8 cellular contexts compared by ENCODE assay signal in genomic region chr3:134029256-134029733, GRCh38. TPM values are rescaled to one million over a fixed set of nuclear protein-coding genes. Genes with fewer than 3 reads are reported as not detected.
A peak's percentile ranks its signal among the peaks of the same experiment; 100 is the strongest.
DNase-seq lines count a peak whose midpoint lies in the region; ATAC-seq and TF ChIP-seq lines count a peak whose summit lies in the region.

No MANE protein-coding gene starts in this region.

- no peak for TF ChIP-seq EP300 in upper lobe of left lung (IDR thresholded peaks at IDR 0.05)

- peaks cover 37% of the 10 kb centered on the region for H3K27me3 ChIP-seq in A673 (replicated peaks; ENCODE audit: insufficient read depth, low read depth, low read length, poor library complexity)
- peaks cover 12% of the 10 kb centered on the region for H3K27me3 ChIP-seq in lower lobe of right lung (ENCODE audit: low read depth)
- peaks cover 0 to 5% (median 0%) of the 10 kb centered on the region in 4 donors for H3K27me3 ChIP-seq in upper lobe of left lung

- TF ChIP-seq POLR2A in upper lobe of left lung (IDR thresholded peaks at IDR 0.05), result no peak

- ATAC-seq in lower lobe of right lung (peak; percentile 64 to 66), upper lobe of left lung (ENCODE audit: low FRiP score in 2 of 2) (peak; percentile 44 to 60), GM21528 (IDR thresholded peaks at IDR 0.05; ENCODE audit: low FRiP score, unreplicated experiment) (no peak)

- 4% methylated on average over 43 of the region's 43 CpGs; no CpG with 5 or more reads in 1 of the 2 donors for WGBS in upper lobe of left lung, 2 donors

- no peaks in the 10 kb centered on the region for H3K4me1 ChIP-seq in A673 (ENCODE audit: insufficient read depth, low read length, poor library complexity, severe bottlenecking)
- peaks cover 10% of the 10 kb centered on the region for H3K4me1 ChIP-seq in lower lobe of right lung
- H3K4me1 ChIP-seq in upper lobe of left lung, result peaks cover 6 to 24% (median 11%) of the 10 kb centered on the region in 4 donors

- H3K9me3 ChIP-seq in A673 (ENCODE audit: low read depth, low read length, poor library complexity, severe bottlenecking), result no peaks in the 10 kb centered on the region
- no peaks in the 10 kb centered on the region for H3K9me3 ChIP-seq in lower lobe of right lung
- H3K9me3 ChIP-seq in upper lobe of left lung, result no peaks in the 10 kb centered on the region

- DNase-seq in A673 (ENCODE audit: low spot score) (no peak), HFF-Myc (ENCODE audit: extremely low read depth, low read depth) (no peak), cardiac fibroblast (ENCODE audit: low read depth in 2 of 2) (peak; percentile 15 to 39), lower lobe of right lung (no peak), upper lobe of left lung (no peak), activated gamma-delta T cell treated with Interleukin-2 at 50 U/mL for 16 hours (no peak), epidermal melanocyte (ENCODE audit: insufficient read length, low spot score) (no peak)

- BruUV-seq in A673 (replicated peaks; lab: Mats Ljungman, UMichigan), result no TSS peak

- POLR2A ChIA-PET in A673 (lab: Charles Lee; ENCODE audit: low non-redundant PET), result no interaction called here

- H3K4me3 ChIP-seq in A673 (ENCODE audit: low read depth, low read length, poor library complexity, severe bottlenecking) (peak overlapping the region; percentile 44), HFF-Myc (replicated peaks; ENCODE audit: low read depth, low read length) (peak overlapping the region; percentile 41), cardiac fibroblast (replicated peaks in 1 of 2; ENCODE audit: low read depth in 2 of 2, low read length in 2 of 2) (peak overlapping the region; percentile 52 to 59), lower lobe of right lung (peak overlapping the region; percentile 62), upper lobe of left lung (peak overlapping the region; percentile 57 to 75 (median 66))

- H3K27ac ChIP-seq in A673 (ENCODE audit: low read depth, low read length, poor library complexity, severe bottlenecking) (no peak overlapping the region), lower lobe of right lung (peak overlapping the region; percentile 85), upper lobe of left lung (peak overlapping the region; percentile 75 to 92 (median 88))

- no peak for TF ChIP-seq CTCF in A673 (conservative IDR thresholded peaks at IDR 0.05; ENCODE audit: low read depth, low read length)
- TF ChIP-seq CTCF in HFF-Myc (IDR thresholded peaks at IDR 0.05; ENCODE audit: low read depth, low read length, missing control alignments), result no peak
- TF ChIP-seq CTCF in cardiac fibroblast (IDR thresholded peaks at IDR 0.05; ENCODE audit: low read depth, low read length), result no peak
- TF ChIP-seq CTCF in lower lobe of right lung (IDR thresholded peaks at IDR 0.05), result no peak
- TF ChIP-seq CTCF in upper lobe of left lung (IDR thresholded peaks at IDR 0.05), result no peak

- CTCF ChIA-PET in A673 (lab: Charles Lee), result no interaction called here

- H3K36me3 ChIP-seq in A673 (ENCODE audit: insufficient read depth, low read length, poor library complexity, severe bottlenecking), result no peaks in the 10 kb centered on the region
- H3K36me3 ChIP-seq in lower lobe of right lung, result no peaks in the 10 kb centered on the region
- no peaks in the 10 kb centered on the region for H3K36me3 ChIP-seq in upper lobe of left lung

- intact Hi-C loops in A673 (cut with micrococcal nuclease; ENCODE audit: unreplicated experiment) (no loop called here), lower lobe of right lung (cut with DNase I) (no loop called here)

RNA-seq across cellular contexts. Expression of gene SLCO2A1, which starts 0.4 kb away (rescaled TPM):
- total RNA-seq in A673 (2021), result not detected in 2 replicates
- 204 TPM for total RNA-seq in lower lobe of right lung
- total RNA-seq in upper lobe of left lung, result 100 to 1,000 TPM in 5 of 6 donors, 10 to 100 TPM in 1; 56.2 to 308 (median 133) TPM

Comparison
In these comparisons a context has a peak if more than half of its experiments do, and no peak if none do; other contexts are left out.
1. DNase-seq: peak in cardiac fibroblast (2 of 2); none in A673 (single experiment), HFF-Myc (single experiment), lower lobe of right lung (single experiment), upper lobe of left lung (0 of 2), activated gamma-delta T cell treated with Interleukin-2 at 50 U/mL for 16 hours (single experiment) and epidermal melanocyte (single experiment).
2. RNA of gene SLCO2A1, which starts 0.4 kb away (total RNA-seq): 204 TPM in lower lobe of right lung (single experiment) and 56.2 to 308 TPM in upper lobe of left lung; not detected in A673; every median in the first group is over 10 times any median in the second.
3. Peak in every context shown above with its lines, with median percentiles within 50 percentile points of each other: H3K4me3 ChIP-seq.